ENCODE assay signal across 8 cellular contexts in genomic region chr2:127885780-127886592, GRCh38. TPM values are rescaled to one million over a fixed set of nuclear protein-coding genes. Genes with fewer than 3 reads are reported as not detected.
DNase-seq lines count a peak whose midpoint lies in the region; ATAC-seq and TF ChIP-seq lines count a peak whose summit lies in the region.
"Not testable (repeated sequence)": the region's sequence is repeated elsewhere in the genome, so short reads cannot be mapped to it uniquely, and the experiment has no call there.

AMMECR1L (minus strand) TSS chr2:127885956; CDS start chr2:127874234, 11,722 bp downstream.

- not testable (repeated sequence) for TF ChIP-seq CTCF in GM10266 (IDR thresholded peaks at IDR 0.05; ENCODE audit: control insufficient read depth, insufficient read depth, low read depth, missing control alignments); NB4 (IDR thresholded peaks at IDR 0.05; ENCODE audit: low read depth, low read length); osteocyte (IDR thresholded peaks at IDR 0.05)

- peak within 1 kb of the TSS; percentile 92 for H3K4me3 Mint-ChIP-seq in osteocyte (ENCODE audit: unreplicated experiment)

- H3K4me3 ChIP-seq in NB4 (ENCODE audit: low read depth, low read length) = peak within 1 kb of the TSS; percentile 70

- H3K27ac ChIP-seq in adipose tissue (ENCODE audit: low read depth, low read length) = peak within 1 kb of the TSS; percentile 25

- peaks cover 14% of the 10 kb centered on the region for H3K36me3 Mint-ChIP-seq in osteocyte (ENCODE audit: unreplicated experiment)

- peak; percentile 91 for ATAC-seq in HG02588 (IDR thresholded peaks at IDR 0.05; ENCODE audit: unreplicated experiment)
- ATAC-seq in Right ventricle myocardium superior (ENCODE audit: poor library complexity) = peak; percentile 96

- not testable (repeated sequence) for H3K27me3 Mint-ChIP-seq in osteocyte (ENCODE audit: unreplicated experiment)

- DNase-seq in GM10266 (ENCODE audit: extremely low spot score) (peak; percentile 61), NB4 (ENCODE audit: low read depth) (peak; percentile 83), Right ventricle myocardium superior (peak; percentile 83), osteocyte (ENCODE audit: extremely low spot score, unreplicated experiment) (peak; percentile 91), superior temporal gyrus (ENCODE audit: extremely low spot score) (peak; percentile 72)

- TF ChIP-seq POLR2A in NB4 (IDR thresholded peaks at IDR 0.05; ENCODE audit: extremely low read depth, insufficient read length) = not testable (repeated sequence)

- 0% methylated on average over 29 to 62 of the region's 85 CpGs for WGBS in adipose tissue, 3 donors

- peak within 1 kb of the TSS; percentile 90 for H3K27ac Mint-ChIP-seq in osteocyte (ENCODE audit: unreplicated experiment)

- H3K4me1 Mint-ChIP-seq in osteocyte (ENCODE audit: unreplicated experiment) = peaks cover 32% of the 10 kb centered on the region

- not testable (repeated sequence) for H3K9me3 Mint-ChIP-seq in osteocyte (ENCODE audit: unreplicated experiment)

- intact Hi-C loops in T-helper 2 cell treated with Interferon-gamma antibody and Interleukin-4, amounts not matched to agents 100 ng/mL and 5 ng/mL, for 36 hours (cut with micrococcal nuclease) = loop anchor here (2.0 to 5.0 kb wide), 3 partner anchors 141 to 359 kb away; partner anchors contain the start of genes IWS1, SAP130 and UGGT1
- intact Hi-C loops in Right ventricle myocardium superior (cut with DNase I) = not testable (repeated sequence)

RNA-seq across cellular contexts. Expression of gene AMMECR1L, which starts in this region (rescaled TPM):
- total RNA-seq in T-helper 2 cell treated with Interferon-gamma antibody and Interleukin-4, amounts not matched to agents 100 ng/mL and 5 ng/mL, for 36 hours = 14.6 and 16.4 TPM in 2 replicates
- 10 to 100 TPM in 1 of 3 donors, 1 to 10 TPM in 2; 5.7 to 15.4 (median 9.9) TPM for polyA plus RNA-seq in adipose tissue
- total RNA-seq in Right ventricle myocardium superior = 9.7 TPM
- total RNA-seq in osteocyte = 24.5 and 25.8 TPM in 2 replicates

Comparison
In these comparisons a context has a peak if more than half of its experiments do, and no peak if none do; other contexts are left out.
1. Peak in every context shown above with its lines: DNase-seq, ATAC-seq, H3K4me3 ChIP-seq and H3K27ac ChIP-seq.